ENCODE assay signal across 13 cellular contexts in genomic region chr4:151097759-151098158, GRCh38. TPM values are rescaled to one million over a fixed set of nuclear protein-coding genes. Genes with fewer than 3 reads are reported as not detected.
DNase-seq lines count a peak whose midpoint lies in the region; ATAC-seq and TF ChIP-seq lines count a peak whose summit lies in the region.
"Had no signal": no experiment of that assay in that cellular context is flagged by ENCODE, and none has a peak within 500 bp of the region (broad histone marks: within the 10 kb centered on the region; RNA-seq: fewer than 3 reads in every experiment).

No MANE protein-coding gene starts in this region.

- H3K27me3 ChIP-seq in mesendoderm (ENCODE audit: insufficient read depth, low read length, poor library complexity), result no peaks in the 10 kb centered on the region
- H3K27me3 ChIP-seq: brain microvascular endothelial cell had no signal

- H3K23ac ChIP-seq in mesendoderm (ENCODE audit: low read length), result no peak overlapping the region

- no peak overlapping the region for H3K27ac Mint-ChIP-seq in stimulated activated naive CD8-positive, alpha-beta T cell treated with anti-CD3 and anti-CD28 coated beads, Interleukin-15, Interleukin-2, amounts not matched to agents 100 ng/mL and 50 ng/mL, for 24 hours
- peak overlapping the region; percentile 87 for H3K27ac Mint-ChIP-seq in activated CD4-positive, alpha-beta memory T cell treated with anti-CD3 and anti-CD28 coated beads, Interleukin-2, amount 10 ng/mL, durations not matched to agents 7 days and 5 days
- H3K27ac Mint-ChIP-seq in nephron progenitor cell, result no peak overlapping the region
- H3K27ac Mint-ChIP-seq: GM23338 had no signal

- POLR2A ChIA-PET in activated CD4-positive, alpha-beta memory T cell treated with anti-CD3 and anti-CD28 coated beads, Interleukin-2, amount 10 ng/mL, durations not matched to agents 7 days and 5 days (lab: Charles Lee), result interaction anchor here (1.3 to 3.2 kb wide), 3 partner anchors 15 to 83 kb away, joined by 3 to 57 read pairs (median 4); partner anchors contain the start of gene LRBA

- H3K18ac ChIP-seq in mesendoderm (ENCODE audit: low read length), result no peak overlapping the region

- H3K4me2 ChIP-seq in mesendoderm (ENCODE audit: low read length), result no peak overlapping the region
- H3K4me2 ChIP-seq: GM23338 had no signal

- no peaks in the 10 kb centered on the region for H3K9me3 Mint-ChIP-seq in stimulated activated naive CD8-positive, alpha-beta T cell treated with anti-CD3 and anti-CD28 coated beads, Interleukin-15, Interleukin-2, amounts not matched to agents 100 ng/mL and 50 ng/mL, for 24 hours
- no peaks in the 10 kb centered on the region for H3K9me3 Mint-ChIP-seq in activated CD4-positive, alpha-beta memory T cell treated with anti-CD3 and anti-CD28 coated beads, Interleukin-2, amount 10 ng/mL, durations not matched to agents 7 days and 5 days
- no peaks in the 10 kb centered on the region for H3K9me3 Mint-ChIP-seq in nephron progenitor cell
- H3K9me3 Mint-ChIP-seq: GM23338 had no signal

- DNase-seq in stimulated activated naive CD8-positive, alpha-beta T cell treated with anti-CD3 and anti-CD28 coated beads, Interleukin-15, Interleukin-2, amounts not matched to agents 100 U/mL and 50 U/mL, for 24 hours, result no peak
- no peak for DNase-seq in activated CD4-positive, alpha-beta memory T cell treated with anti-CD3 and anti-CD28 coated beads, Interleukin-2, amount 10 ng/mL, durations not matched to agents 7 days and 5 days
- DNase-seq in mesendoderm (no peak), NCI-H2081 treated with DMSO at 0.1 percent for 48 hours (lab: John Stamatoyannopoulos, UW) (no peak), middle frontal gyrus (ENCODE audit: extremely low spot score, low spot score) (no peak), nephron progenitor cell (no peak), SHP77 (lab: John Stamatoyannopoulos, UW) (no peak)
- DNase-seq: brain microvascular endothelial cell; dermis blood vessel endothelial cell; NCI-H146; NK-92 treated with Interleukin-12 subunit alpha and Interleukin-12 subunit beta, amount 100 ng/mL, for 24 hours had no signal

- peaks cover 33% of the 10 kb centered on the region for H3K36me3 Mint-ChIP-seq in stimulated activated naive CD8-positive, alpha-beta T cell treated with anti-CD3 and anti-CD28 coated beads, Interleukin-15, Interleukin-2, amounts not matched to agents 100 ng/mL and 50 ng/mL, for 24 hours (ENCODE audit: low read depth)
- H3K36me3 Mint-ChIP-seq in activated CD4-positive, alpha-beta memory T cell treated with anti-CD3 and anti-CD28 coated beads, Interleukin-2, amount 10 ng/mL, durations not matched to agents 7 days and 5 days (ENCODE audit: low read depth), result peaks cover 35% of the 10 kb centered on the region
- H3K36me3 Mint-ChIP-seq in nephron progenitor cell (ENCODE audit: low read depth), result peaks cover 29% of the 10 kb centered on the region

- H3K4me3 Mint-ChIP-seq in stimulated activated naive CD8-positive, alpha-beta T cell treated with anti-CD3 and anti-CD28 coated beads, Interleukin-15, Interleukin-2, amounts not matched to agents 100 ng/mL and 50 ng/mL, for 24 hours, result peak overlapping the region; percentile 48
- H3K4me3 Mint-ChIP-seq in activated CD4-positive, alpha-beta memory T cell treated with anti-CD3 and anti-CD28 coated beads, Interleukin-2, amount 10 ng/mL, durations not matched to agents 7 days and 5 days, result peak overlapping the region; percentile 13
- no peak overlapping the region for H3K4me3 Mint-ChIP-seq in nephron progenitor cell

- ATAC-seq in stimulated activated naive CD8-positive, alpha-beta T cell treated with anti-CD3 and anti-CD28 coated beads, Interleukin-15, Interleukin-2, amounts not matched to agents 100 U/mL and 50 U/mL, for 24 hours, result no peak
- ATAC-seq: GM23338 had no signal

- no peaks in the 10 kb centered on the region for H3K27me3 Mint-ChIP-seq in stimulated activated naive CD8-positive, alpha-beta T cell treated with anti-CD3 and anti-CD28 coated beads, Interleukin-15, Interleukin-2, amounts not matched to agents 100 ng/mL and 50 ng/mL, for 24 hours
- H3K27me3 Mint-ChIP-seq in activated CD4-positive, alpha-beta memory T cell treated with anti-CD3 and anti-CD28 coated beads, Interleukin-2, amount 10 ng/mL, durations not matched to agents 7 days and 5 days, result no peaks in the 10 kb centered on the region
- H3K27me3 Mint-ChIP-seq in nephron progenitor cell (ENCODE audit: low read depth, poor library complexity), result peaks cover 10% of the 10 kb centered on the region

- peaks cover 48% of the 10 kb centered on the region for H3K4me1 Mint-ChIP-seq in stimulated activated naive CD8-positive, alpha-beta T cell treated with anti-CD3 and anti-CD28 coated beads, Interleukin-15, Interleukin-2, amounts not matched to agents 100 ng/mL and 50 ng/mL, for 24 hours (ENCODE audit: low read depth)
- H3K4me1 Mint-ChIP-seq in activated CD4-positive, alpha-beta memory T cell treated with anti-CD3 and anti-CD28 coated beads, Interleukin-2, amount 10 ng/mL, durations not matched to agents 7 days and 5 days, result peaks cover 49% of the 10 kb centered on the region
- peaks cover 25% of the 10 kb centered on the region for H3K4me1 Mint-ChIP-seq in nephron progenitor cell

- no peak overlapping the region for H3K4me3 ChIP-seq in mesendoderm (ENCODE audit: low read length)
- H3K4me3 ChIP-seq: GM23338 had no signal

- no peak overlapping the region for H3K56ac ChIP-seq in mesendoderm (ENCODE audit: low read length)

- WGBS in mesendoderm (ENCODE audit: extremely low coverage, insufficient coverage, low lambda C conversion rate), result no CpG with 5 or more reads among the region's 3 CpGs

- CTCF ChIA-PET in activated CD4-positive, alpha-beta memory T cell treated with anti-CD3 and anti-CD28 coated beads, Interleukin-2, amount 10 ng/mL, durations not matched to agents 7 days and 5 days (lab: Charles Lee), result interaction anchor here (1.0 to 2.2 kb wide), 4 partner anchors 9 to 269 kb away, joined by 3 to 5 read pairs (median 4); no protein-coding TSS in a partner anchor

- no peak for TF ChIP-seq CTCF in nephron progenitor cell (IDR thresholded peaks at IDR 0.05)

- no peak overlapping the region for H2BK15ac ChIP-seq in mesendoderm (replicated peaks; ENCODE audit: low read depth)

- peaks cover 25% of the 10 kb centered on the region for H3K79me2 ChIP-seq in mesendoderm (ENCODE audit: control insufficient read depth, insufficient read depth, low read length)

- H2BK120ac ChIP-seq in mesendoderm (ENCODE audit: low read depth, low read length), result no peak overlapping the region

- H3K36me3 ChIP-seq in mesendoderm (ENCODE audit: control insufficient read depth, insufficient read depth, low read length), result no peaks in the 10 kb centered on the region

- no peak overlapping the region for H3K4ac ChIP-seq in mesendoderm (ENCODE audit: low read depth, low read length)

- H3K4me1 ChIP-seq in mesendoderm (ENCODE audit: control insufficient read depth, low read depth, low read length), result no peaks in the 10 kb centered on the region

- no peak overlapping the region for H3K9ac ChIP-seq in mesendoderm (ENCODE audit: low read length)

- H3K79me1 ChIP-seq in mesendoderm (ENCODE audit: low read length), result no peaks in the 10 kb centered on the region

- no peak overlapping the region for H3K27ac ChIP-seq in mesendoderm (ENCODE audit: low read depth, low read length)
- H3K27ac ChIP-seq: brain microvascular endothelial cell had no signal

- H4K8ac ChIP-seq in mesendoderm (ENCODE audit: low read depth, low read length), result peak overlapping the region; percentile 88

- no peak overlapping the region for H2AK5ac ChIP-seq in mesendoderm (ENCODE audit: low read length)

- no peak overlapping the region for H2BK5ac ChIP-seq in mesendoderm (ENCODE audit: low read length)

- H4K5ac ChIP-seq in mesendoderm (ENCODE audit: low read length), result no peak overlapping the region

RNA-seq across cellular contexts. Expression of gene RPS3A, which starts 1.7 kb away (rescaled TPM):
- total RNA-seq in activated CD4-positive, alpha-beta memory T cell treated with anti-CD3 and anti-CD28 coated beads, Interleukin-2, amount 10 ng/mL, durations not matched to agents 7 days and 5 days, result 1,000 to 10,000 TPM; 1,515 to 1,526 TPM
- polyA plus RNA-seq in mesendoderm (2013, experiment 1 of 2), result 5,197 TPM
- 5,192 TPM for polyA plus RNA-seq in mesendoderm (2013, experiment 2 of 2)
